1 cellular context compared by ENCODE assay signal in genomic region chr16:89495121-89495520, GRCh38.
TF ChIP-seq lines count a peak whose summit lies in the region.

No MANE protein-coding gene starts in this region.

TF ChIP-seq in IMR-90, 13 proteins besides CTCF, POLR2A, EP300 and RAD21:
- TF ChIP-seq CHD1 (IDR thresholded peaks at IDR 0.05; ENCODE audit: low read depth, low read length), result no peak
- TF ChIP-seq RFX5 (IDR thresholded peaks at IDR 0.05; ENCODE audit: low read depth, low read length), result no peak
- TF ChIP-seq CEBPB (IDR thresholded peaks at IDR 0.05; ENCODE audit: low read depth, low read length), result peak; percentile 92
- peak; percentile 45; the same call in 1 of the 2 replicates for TF ChIP-seq MXI1 (IDR thresholded peaks at IDR 0.05; ENCODE audit: borderline replicate concordance, low read depth, low read length)
- TF ChIP-seq MAZ (IDR thresholded peaks at IDR 0.05; ENCODE audit: borderline replicate concordance, low read depth, low read length), result peak; percentile 69; the same call in 1 of the 2 replicates
- TF ChIP-seq MAFK (IDR thresholded peaks at IDR 0.05; ENCODE audit: low read depth, low read length), result no peak
- no peak for TF ChIP-seq USF2 (IDR thresholded peaks at IDR 0.05; ENCODE audit: low read depth, low read length)
